ENCODE assay signal across 12 cellular contexts in the genomic region with DNA sequence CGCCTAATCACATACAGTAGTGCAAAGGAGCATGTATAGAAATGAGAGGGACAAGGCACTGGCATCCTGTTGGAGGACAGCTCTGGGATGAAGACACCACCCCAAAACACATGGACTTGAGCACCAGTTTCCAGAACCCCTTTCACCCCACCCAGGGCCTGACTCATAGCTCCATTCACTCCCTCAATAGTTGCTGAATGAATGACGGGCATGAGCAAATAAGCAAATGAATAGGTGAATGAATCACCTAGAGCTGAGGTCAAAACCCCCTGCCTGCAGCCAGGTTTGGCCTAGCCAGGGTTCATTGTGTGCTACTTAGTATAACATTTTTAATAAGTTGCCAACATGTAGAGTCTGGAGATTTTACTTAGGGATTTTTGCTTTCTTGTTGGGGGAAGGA.
DNase-seq lines count a peak whose midpoint lies in the region; ATAC-seq and FAIRE-seq lines count a peak whose summit lies in the region.
"Had no signal": no experiment of that assay in that cellular context is flagged by ENCODE, and none has a peak within 500 bp of the region (broad histone marks: within the 10 kb centered on the region; RNA-seq: fewer than 3 reads in every experiment).

No MANE protein-coding gene starts in this region.

- no peaks in the 10 kb centered on the region for H3K36me3 Mint-ChIP-seq in activated naive CD8-positive, alpha-beta T cell treated with anti-CD3 and anti-CD28 coated beads, Interleukin-2, amount 50 U/mL, for 24 hours (ENCODE audit: low read depth)
- no peaks in the 10 kb centered on the region for H3K36me3 Mint-ChIP-seq in activated naive CD8-positive, alpha-beta T cell treated with anti-CD3 and anti-CD28 coated beads for 36 hours

- no peaks in the 10 kb centered on the region for H3K9me3 ChIP-seq in SJSA1 (replicated peaks)
- no peaks in the 10 kb centered on the region for H3K9me3 ChIP-seq in iPS-18a (ENCODE audit: control insufficient read depth, low read depth, low read length)
- H3K9me3 ChIP-seq: lower lobe of right lung, Peyer's patch had no signal

- peaks cover 10% of the 10 kb centered on the region for H3K27me3 Mint-ChIP-seq in activated naive CD8-positive, alpha-beta T cell treated with anti-CD3 and anti-CD28 coated beads, Interleukin-2, amount 50 U/mL, for 24 hours
- peaks cover 23% of the 10 kb centered on the region for H3K27me3 Mint-ChIP-seq in activated naive CD8-positive, alpha-beta T cell treated with anti-CD3 and anti-CD28 coated beads for 36 hours

- H3K4me1 ChIP-seq in SJSA1 (replicated peaks) = peaks cover 42% of the 10 kb centered on the region
- H3K4me1 ChIP-seq in iPS-18a (ENCODE audit: control insufficient read depth, low read depth, low read length) = peaks cover 20% of the 10 kb centered on the region
- H3K4me1 ChIP-seq: lower lobe of right lung had no signal

- no peak for DNase-seq in activated naive CD8-positive, alpha-beta T cell treated with anti-CD3 and anti-CD28 coated beads, Interleukin-2, amount 50 U/mL, for 24 hours
- DNase-seq in activated naive CD8-positive, alpha-beta T cell treated with anti-CD3 and anti-CD28 coated beads for 36 hours = no peak
- DNase-seq in SJSA1 (ENCODE audit: low read depth in 1 of 2, low spot score in 2 of 2) = no peak
- DNase-seq in urothelium cell line (ENCODE audit: low spot score) = peak; percentile 70
- DNase-seq in cerebellar nuclear complex (lab: John Stamatoyannopoulos, UW) = no peak
- DNase-seq in NCI-H2196 (lab: John Stamatoyannopoulos, UW; ENCODE audit: unreplicated experiment) = no peak
- no peak for DNase-seq in NCI-H187 treated with DMSO at 0.1 percent for 48 hours (lab: John Stamatoyannopoulos, UW)
- DNase-seq: KBM-7, lower lobe of right lung had no signal

- H3K27me3 ChIP-seq in SJSA1 (replicated peaks) (no peaks in the 10 kb centered on the region), iPS-18a (ENCODE audit: control insufficient read depth, insufficient read depth, low read length) (no peaks in the 10 kb centered on the region)
- H3K27me3 ChIP-seq: Peyer's patch had no signal

- no peaks in the 10 kb centered on the region for H3K4me1 Mint-ChIP-seq in activated naive CD8-positive, alpha-beta T cell treated with anti-CD3 and anti-CD28 coated beads, Interleukin-2, amount 50 U/mL, for 24 hours
- no peaks in the 10 kb centered on the region for H3K4me1 Mint-ChIP-seq in activated naive CD8-positive, alpha-beta T cell treated with anti-CD3 and anti-CD28 coated beads for 36 hours

- H3K27ac ChIP-seq in SJSA1 (0 out of 2 replicates have a peak overlapping the region, but pooled peaks have one; percentile 9), iPS-18a (ENCODE audit: low read length) (peak overlapping the region; percentile 55)
- H3K27ac ChIP-seq: lower lobe of right lung had no signal

- FAIRE-seq in urothelium cell line (lab: Jason Lieb, UNC) = no peak

- no peak overlapping the region for H3K9ac ChIP-seq in iPS-18a (ENCODE audit: low read length)

- H3K4me3 ChIP-seq in SJSA1 (no peak overlapping the region), iPS-18a (ENCODE audit: low read length) (peak overlapping the region; percentile 2)
- H3K4me3 ChIP-seq: lower lobe of right lung, Peyer's patch had no signal

- H3K36me3 ChIP-seq in SJSA1 = no peaks in the 10 kb centered on the region
- H3K36me3 ChIP-seq in iPS-18a (ENCODE audit: control insufficient read depth, low read depth, low read length) = peaks cover 47% of the 10 kb centered on the region

- H3K27ac Mint-ChIP-seq in activated naive CD8-positive, alpha-beta T cell treated with anti-CD3 and anti-CD28 coated beads, Interleukin-2, amount 50 U/mL, for 24 hours = no peak overlapping the region
- H3K27ac Mint-ChIP-seq in activated naive CD8-positive, alpha-beta T cell treated with anti-CD3 and anti-CD28 coated beads for 36 hours = no peak overlapping the region

- no peak overlapping the region for H3K4me3 Mint-ChIP-seq in activated naive CD8-positive, alpha-beta T cell treated with anti-CD3 and anti-CD28 coated beads, Interleukin-2, amount 50 U/mL, for 24 hours
- H3K4me3 Mint-ChIP-seq in activated naive CD8-positive, alpha-beta T cell treated with anti-CD3 and anti-CD28 coated beads for 36 hours = no peak overlapping the region

- peak; percentile 37 for ATAC-seq in activated naive CD8-positive, alpha-beta T cell treated with anti-CD3 and anti-CD28 coated beads, Interleukin-2, amount 50 U/mL, for 24 hours

- no peaks in the 10 kb centered on the region for H3K9me3 Mint-ChIP-seq in activated naive CD8-positive, alpha-beta T cell treated with anti-CD3 and anti-CD28 coated beads, Interleukin-2, amount 50 U/mL, for 24 hours
- H3K9me3 Mint-ChIP-seq in activated naive CD8-positive, alpha-beta T cell treated with anti-CD3 and anti-CD28 coated beads for 36 hours = no peaks in the 10 kb centered on the region
- H3K9me3 Mint-ChIP-seq: brain had no signal
